17 cellular contexts compared by ENCODE assay signal in genomic region chr5:56343988-56344387, GRCh38.
A peak's percentile ranks its signal among the peaks of the same experiment; 100 is the strongest.
DNase-seq lines count a peak whose midpoint lies in the region; ATAC-seq and TF ChIP-seq lines count a peak whose summit lies in the region.
"Had no signal": no experiment of that assay in that cellular context is flagged by ENCODE, and none has a peak within 500 bp of the region (broad histone marks: within the 10 kb centered on the region; RNA-seq: fewer than 3 reads in every experiment).

No MANE protein-coding gene starts in this region.

- no peak for TF ChIP-seq CTCF in DOHH2 (IDR thresholded peaks at IDR 0.05; ENCODE audit: low read depth, low read length, poor library complexity, severe bottlenecking)

- ATAC-seq in memory B cell (ENCODE audit: low read depth), result no peak
- ATAC-seq in stimulated activated naive B cell treated with anti-CD40 and anti-IgM and Interleukin-4, amounts not matched to agents 10 μg/mL and 1 μg/mL and 100 μg/mL, for 72 hours (replicated peaks), result peak in 1 of 2 donors; percentile 38
- no peak for ATAC-seq in HG03139 (IDR thresholded peaks at IDR 0.05; ENCODE audit: unreplicated experiment)
- ATAC-seq: A549, GM12878, GM23338 had no signal

- H3K27ac Mint-ChIP-seq in memory B cell, result peak overlapping the region; percentile 81
- H3K27ac Mint-ChIP-seq in stimulated activated naive B cell treated with anti-CD40 and anti-IgM and Interleukin-4, amounts not matched to agents 10 μg/mL and 1 μg/mL and 100 μg/mL, for 72 hours, result peak overlapping the region; percentile 90
- H3K27ac Mint-ChIP-seq: CD4-positive, CD25-positive, alpha-beta regulatory T cell; GM23338 had no signal

- peak overlapping the region; percentile 61 for H3K4me2 ChIP-seq in DOHH2 (ENCODE audit: low read length)
- peak overlapping the region; percentile 57 for H3K4me2 ChIP-seq in Karpas-422 (ENCODE audit: low read depth, low read length, poor library complexity, severe bottlenecking)
- H3K4me2 ChIP-seq: A549, GM23338 had no signal

- H3K4me3 Mint-ChIP-seq in memory B cell, result no peak overlapping the region
- no peak overlapping the region for H3K4me3 Mint-ChIP-seq in stimulated activated naive B cell treated with anti-CD40 and anti-IgM and Interleukin-4, amounts not matched to agents 10 μg/mL and 1 μg/mL and 100 μg/mL, for 72 hours
- H3K4me3 Mint-ChIP-seq: GM23338 had no signal

- peaks cover 12% of the 10 kb centered on the region for H3K36me3 Mint-ChIP-seq in memory B cell
- H3K36me3 Mint-ChIP-seq in stimulated activated naive B cell treated with anti-CD40 and anti-IgM and Interleukin-4, amounts not matched to agents 10 μg/mL and 1 μg/mL and 100 μg/mL, for 72 hours, result peaks cover 5 to 7% of the 10 kb centered on the region in 2 donors

- H3K4me1 ChIP-seq in DOHH2 (ENCODE audit: control insufficient read depth, low read length) (peaks cover 37% of the 10 kb centered on the region), Karpas-422 (ENCODE audit: low read length) (peaks cover 26% of the 10 kb centered on the region)
- H3K4me1 ChIP-seq: HAP-1 had no signal

- H3K4me1 Mint-ChIP-seq in memory B cell, result peaks cover 34% of the 10 kb centered on the region
- H3K4me1 Mint-ChIP-seq in stimulated activated naive B cell treated with anti-CD40 and anti-IgM and Interleukin-4, amounts not matched to agents 10 μg/mL and 1 μg/mL and 100 μg/mL, for 72 hours, result peaks cover 37 to 57% of the 10 kb centered on the region in 2 donors

- H3K9me2 ChIP-seq in DOHH2 (replicated peaks; ENCODE audit: control insufficient read depth, low read length) (no peaks in the 10 kb centered on the region), Karpas-422 (replicated peaks; ENCODE audit: insufficient read depth, low read length) (no peaks in the 10 kb centered on the region)

- H3K27ac ChIP-seq in DOHH2 (ENCODE audit: low read depth, low read length) (peak overlapping the region; percentile 35), Karpas-422 (ENCODE audit: low read length) (peak overlapping the region; percentile 49; the same call in 1 of the 2 replicates)
- H3K27ac ChIP-seq: A549, HL-60 had no signal

- H4K20me1 ChIP-seq in DOHH2 (ENCODE audit: control insufficient read depth, insufficient read depth, low read depth, low read length) (no peaks in the 10 kb centered on the region), Karpas-422 (ENCODE audit: insufficient read depth, low read depth, low read length) (no peaks in the 10 kb centered on the region)
- H4K20me1 ChIP-seq: BLaER1 treated with 17β-estradiol and CSF1 and Interleukin-3, amounts not matched to agents 10 nM and 100 nM had no signal

- H3K36me3 ChIP-seq in DOHH2 (ENCODE audit: control insufficient read depth, low read length), result no peaks in the 10 kb centered on the region
- H3K36me3 ChIP-seq in Karpas-422 (ENCODE audit: insufficient read depth, low read length), result no peaks in the 10 kb centered on the region
- H3K36me3 ChIP-seq: HAP-1 had no signal

- H3K27me3 ChIP-seq in DOHH2 (ENCODE audit: control insufficient read depth, low read length), result no peaks in the 10 kb centered on the region
- no peaks in the 10 kb centered on the region for H3K27me3 ChIP-seq in Karpas-422 (ENCODE audit: low read length)
- H3K27me3 ChIP-seq: BLaER1 treated with 17β-estradiol and CSF1 and Interleukin-3, amounts not matched to agents 10 nM and 100 nM had no signal

- no peak overlapping the region for H3K9ac ChIP-seq in Karpas-422 (ENCODE audit: low read length)
- H3K9ac ChIP-seq: BLaER1 treated with 17β-estradiol and CSF1 and Interleukin-3, amounts not matched to agents 10 nM and 100 nM had no signal

- no peak for DNase-seq in Karpas-422
- no peak for DNase-seq in memory B cell (ENCODE audit: low spot score in 2 of 2)
- no peak for DNase-seq in stimulated activated naive B cell treated with anti-CD40 and anti-IgM and Interleukin-4, amounts not matched to agents 10 μg/mL and 1 μg/mL and 100 μg/mL, for 72 hours
- no peak for DNase-seq in AG20443 (ENCODE audit: low spot score)
- DNase-seq in NAMALWA (ENCODE audit: low spot score), result no peak
- DNase-seq: Calu3; CD4-positive, CD25-positive, alpha-beta regulatory T cell; DMS 273 treated with DMSO at 0.1 percent for 48 hours; KG1 had no signal

- H3K9me3 Mint-ChIP-seq in memory B cell, result peaks cover 7% of the 10 kb centered on the region
- H3K9me3 Mint-ChIP-seq in stimulated activated naive B cell treated with anti-CD40 and anti-IgM and Interleukin-4, amounts not matched to agents 10 μg/mL and 1 μg/mL and 100 μg/mL, for 72 hours, result peaks cover 0 to 13% of the 10 kb centered on the region in 2 donors

- no peak overlapping the region for H2AFZ ChIP-seq in Karpas-422 (ENCODE audit: low read length)
- H2AFZ ChIP-seq: GM23338 had no signal

- H3K27me3 Mint-ChIP-seq in memory B cell, result no peaks in the 10 kb centered on the region
- H3K27me3 Mint-ChIP-seq in stimulated activated naive B cell treated with anti-CD40 and anti-IgM and Interleukin-4, amounts not matched to agents 10 μg/mL and 1 μg/mL and 100 μg/mL, for 72 hours, result no peaks in the 10 kb centered on the region
- H3K27me3 Mint-ChIP-seq: CD4-positive, CD25-positive, alpha-beta regulatory T cell had no signal

- H3K79me2 ChIP-seq in DOHH2 (ENCODE audit: control insufficient read depth, low read length) (no peaks in the 10 kb centered on the region), Karpas-422 (ENCODE audit: low read length) (no peaks in the 10 kb centered on the region)

- H3K9me3 ChIP-seq in DOHH2 (ENCODE audit: control insufficient read depth, insufficient read depth, low read length) (peaks cover 3% of the 10 kb centered on the region; the same call in 1 of the 2 replicates), Karpas-422 (ENCODE audit: low read length) (no peaks in the 10 kb centered on the region)
- H3K9me3 ChIP-seq: HAP-1 had no signal

- no peaks in the 10 kb centered on the region for H3F3A ChIP-seq in DOHH2 (ENCODE audit: control insufficient read depth, insufficient read depth)

- H3K4me3 ChIP-seq in DOHH2 (ENCODE audit: low read length), result peak overlapping the region; percentile 49
- 0 out of 2 replicates have a peak overlapping the region, but pooled peaks have one; percentile 16 for H3K4me3 ChIP-seq in Karpas-422 (ENCODE audit: low read length)
- H3K4me3 ChIP-seq: A549; BLaER1 treated with 17β-estradiol and CSF1 and Interleukin-3, amounts not matched to agents 10 nM and 100 nM; GM12878; GM23338; HAP-1 had no signal
